ENCODE assay signal across 10 cellular contexts in genomic region chr6:132818404-132819359, GRCh38. TPM values are rescaled to one million over a fixed set of nuclear protein-coding genes. Genes with fewer than 3 reads are reported as not detected.
A peak's percentile ranks its signal among the peaks of the same experiment; 100 is the strongest.
DNase-seq lines count a peak whose midpoint lies in the region; ATAC-seq lines count a peak whose summit lies in the region.
"Had no signal": no experiment of that assay in that cellular context is flagged by ENCODE, and none has a peak within 500 bp of the region (broad histone marks: within the 10 kb centered on the region; RNA-seq: fewer than 3 reads in every experiment).

No MANE protein-coding gene starts in this region.

- intact Hi-C loops in activated CD4-positive, alpha-beta T cell treated with anti-CD3 and anti-CD28 coated beads, Interleukin-2, amount 10 ng/mL, durations not matched to agents 24 days and 14 days (cut with micrococcal nuclease): loop anchor here (5.0 to 10.0 kb wide), 3 partner anchors 286 to 1136 kb away; partner anchors contain the start of gene TBPL1

- no peak overlapping the region for H3K4me3 ChIP-seq in skeletal muscle satellite cell (ENCODE audit: low read length)

- peak overlapping the region; percentile 84 for H3K27ac Mint-ChIP-seq in activated CD4-positive, alpha-beta T cell treated with anti-CD3 and anti-CD28 coated beads, Interleukin-2, amount 10 ng/mL, durations not matched to agents 24 days and 14 days
- H3K27ac Mint-ChIP-seq in central memory CD8-positive, alpha-beta T cell (ENCODE audit: low read depth): peak overlapping the region; percentile 87

- H3K9me3 ChIP-seq in skeletal muscle satellite cell (replicated peaks; ENCODE audit: low read length): no peaks in the 10 kb centered on the region

- H3K9ac ChIP-seq in skeletal muscle satellite cell (ENCODE audit: low read depth, low read length): peak overlapping the region; percentile 24

- peaks cover 55% of the 10 kb centered on the region for H3K36me3 ChIP-seq in skeletal muscle satellite cell (ENCODE audit: insufficient read depth, low read length)

- H3K4me1 Mint-ChIP-seq in activated CD4-positive, alpha-beta T cell treated with anti-CD3 and anti-CD28 coated beads, Interleukin-2, amount 10 ng/mL, durations not matched to agents 24 days and 14 days: peaks cover 46% of the 10 kb centered on the region
- peaks cover 74% of the 10 kb centered on the region for H3K4me1 Mint-ChIP-seq in central memory CD8-positive, alpha-beta T cell

- H3K27me3 Mint-ChIP-seq in activated CD4-positive, alpha-beta T cell treated with anti-CD3 and anti-CD28 coated beads, Interleukin-2, amount 10 ng/mL, durations not matched to agents 24 days and 14 days: no peaks in the 10 kb centered on the region
- no peaks in the 10 kb centered on the region for H3K27me3 Mint-ChIP-seq in central memory CD8-positive, alpha-beta T cell

- peak overlapping the region; percentile 53 for H3K4me3 Mint-ChIP-seq in activated CD4-positive, alpha-beta T cell treated with anti-CD3 and anti-CD28 coated beads, Interleukin-2, amount 10 ng/mL, durations not matched to agents 24 days and 14 days
- H3K4me3 Mint-ChIP-seq in central memory CD8-positive, alpha-beta T cell: no peak overlapping the region

- no peaks in the 10 kb centered on the region for H3K9me3 Mint-ChIP-seq in activated CD4-positive, alpha-beta T cell treated with anti-CD3 and anti-CD28 coated beads, Interleukin-2, amount 10 ng/mL, durations not matched to agents 24 days and 14 days
- no peaks in the 10 kb centered on the region for H3K9me3 Mint-ChIP-seq in central memory CD8-positive, alpha-beta T cell

- no peak for DNase-seq in activated CD4-positive, alpha-beta T cell treated with anti-CD3 and anti-CD28 coated beads, Interleukin-2, amount 10 ng/mL, durations not matched to agents 24 days and 14 days
- DNase-seq in activated CD4-positive, alpha-beta T cell treated with anti-CD3 and anti-CD28 coated beads for 1 hour: no peak
- DNase-seq in M059J (ENCODE audit: low read depth) (peak; percentile 65), NCI-H1092 (lab: John Stamatoyannopoulos, UW) (no peak), epidermal melanocyte (ENCODE audit: insufficient read length, low spot score) (no peak)
- DNase-seq in central memory CD8-positive, alpha-beta T cell (ENCODE audit: low spot score in 2 of 2): no peak
- DNase-seq: NCI-H146, retina had no signal

- peak overlapping the region; percentile 6 for H3K4me2 ChIP-seq in skeletal muscle satellite cell (ENCODE audit: low read length)

- H3K4me1 ChIP-seq in skeletal muscle satellite cell (ENCODE audit: control insufficient read depth, insufficient read depth, low read length): peaks cover 27% of the 10 kb centered on the region

- H3K36me3 Mint-ChIP-seq in activated CD4-positive, alpha-beta T cell treated with anti-CD3 and anti-CD28 coated beads, Interleukin-2, amount 10 ng/mL, durations not matched to agents 24 days and 14 days (ENCODE audit: low read depth): peaks cover 61% of the 10 kb centered on the region
- peaks cover 63% of the 10 kb centered on the region for H3K36me3 Mint-ChIP-seq in central memory CD8-positive, alpha-beta T cell (ENCODE audit: insufficient read depth)

- ATAC-seq in central memory CD8-positive, alpha-beta T cell (replicated peaks; ENCODE audit: extremely low read depth, poor library complexity, severe bottlenecking): no peak
- no peak for ATAC-seq in GM18861 (IDR thresholded peaks at IDR 0.05; ENCODE audit: unreplicated experiment)

- no peaks in the 10 kb centered on the region for H3K27me3 ChIP-seq in skeletal muscle satellite cell (ENCODE audit: control insufficient read depth, insufficient read depth, low read length)

RNA-seq across cellular contexts. Expression of gene RPS12, which starts 4.3 kb away (rescaled TPM):
- 1,119 and 1,135 TPM in 2 replicates for total RNA-seq in activated CD4-positive, alpha-beta T cell treated with anti-CD3 and anti-CD28 coated beads, Interleukin-2, amount 10 ng/mL, durations not matched to agents 24 days and 14 days
- 1,221 and 1,446 TPM in 2 replicates for total RNA-seq in M059J (2014; rRNA removed; shearing (Covaris generic))
- 921 and 994 TPM in 2 replicates for total RNA-seq in skeletal muscle satellite cell (2012; rRNA removed)

RNA-seq across cellular contexts. Expression of gene SLC18B1, which starts 20.2 kb away (rescaled TPM):
- 3.3 and 3.8 TPM in 2 replicates for total RNA-seq in activated CD4-positive, alpha-beta T cell treated with anti-CD3 and anti-CD28 coated beads, Interleukin-2, amount 10 ng/mL, durations not matched to agents 24 days and 14 days
- 13.8 and 19.4 TPM in 2 replicates for total RNA-seq in M059J (2014; rRNA removed; shearing (Covaris generic))
- total RNA-seq in skeletal muscle satellite cell (2012; rRNA removed): 7.9 and 8.1 TPM in 2 replicates
